Comparison of ENCODE assay signal across 1 cellular context in the genomic region with DNA sequence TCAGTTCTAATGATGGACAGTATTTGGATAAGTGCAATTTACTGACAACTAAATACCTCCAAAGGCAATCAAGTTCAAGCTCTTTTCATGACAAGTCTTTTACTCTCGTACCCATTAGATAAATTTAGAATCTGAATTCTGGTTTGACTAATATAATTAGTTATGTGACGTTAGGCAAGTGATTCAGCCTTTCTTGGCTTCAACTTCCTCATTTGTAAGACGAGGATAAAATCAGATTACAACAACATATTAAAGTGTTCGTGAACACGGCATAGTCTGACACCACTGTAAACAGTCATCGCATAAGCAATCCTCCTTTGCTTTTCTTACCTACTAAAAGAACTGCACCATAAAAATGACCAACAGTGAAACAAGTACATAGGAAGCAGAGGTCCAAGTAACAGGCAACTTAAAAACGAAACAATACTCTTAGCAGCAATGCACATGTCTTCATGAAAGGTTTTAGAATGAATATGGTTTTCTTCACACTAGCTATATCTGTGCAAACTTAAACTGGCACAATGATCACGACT.
TF ChIP-seq lines count a peak whose summit lies in the region.

No MANE protein-coding gene starts in this region.

TF ChIP-seq in HepG2, 621 proteins besides CTCF, POLR2A, EP300 and RAD21 (continued from another document):
- TF ChIP-seq JUN (CRISPR knock-in tag; IDR thresholded peaks at IDR 0.05) (no peak), SETDB1 (CRISPR knock-in tag; IDR thresholded peaks at IDR 0.05; ENCODE audit: borderline replicate concordance) (no peak), PHF20 (CRISPR knock-in tag; IDR thresholded peaks at IDR 0.05) (no peak), ZNF282 (IDR thresholded peaks at IDR 0.05; ENCODE audit: partially characterized antibody) (no peak), PLRG1 (conservative IDR thresholded peaks at IDR 0.05) (no peak), ZNF543 (CRISPR knock-in tag; IDR thresholded peaks at IDR 0.05) (no peak)
